In the genomic region with DNA sequence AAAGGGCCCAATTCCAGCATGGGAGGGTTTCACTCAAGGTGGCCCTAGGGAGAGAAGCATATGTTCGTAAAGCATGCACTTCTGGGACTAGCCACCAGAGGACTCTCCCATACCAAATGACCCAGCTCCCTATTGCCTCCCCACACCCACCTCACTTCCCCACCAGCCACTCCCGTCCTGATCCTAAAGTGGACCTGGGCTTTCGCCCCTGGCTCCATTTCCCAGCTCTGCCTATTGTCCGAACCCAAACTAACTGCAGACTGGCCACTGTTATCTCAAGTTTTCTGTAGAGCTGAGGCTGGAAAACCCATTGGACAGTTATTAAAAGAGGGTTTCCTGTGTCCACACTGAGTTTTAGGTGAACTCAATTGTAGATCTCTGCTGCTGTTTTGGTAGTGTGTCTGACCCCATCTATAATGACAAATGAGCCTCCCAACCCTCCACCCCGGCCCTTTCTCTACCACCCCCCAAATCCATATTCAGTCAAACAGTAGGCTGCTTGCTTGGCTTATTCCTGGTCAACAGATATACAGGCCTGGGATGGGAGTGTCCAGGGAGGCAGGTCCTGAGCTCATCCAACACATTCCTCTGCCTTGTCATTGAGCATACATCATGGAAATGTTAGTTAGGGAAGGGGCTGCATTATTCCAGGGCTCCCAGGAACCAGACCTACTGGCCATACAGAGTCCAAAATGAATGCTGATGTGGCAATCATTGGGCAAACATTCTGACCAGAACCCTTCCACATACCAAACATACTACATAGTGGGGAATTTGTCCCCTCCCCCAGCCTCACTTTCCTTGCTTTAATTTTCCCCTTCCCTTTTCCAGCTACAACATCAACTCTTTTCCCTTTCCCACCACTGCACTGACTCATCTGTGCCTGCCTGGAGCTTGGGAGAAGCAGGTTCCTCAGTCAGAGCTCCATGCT, we compare ENCODE assay signal across 1 cellular context.
TF ChIP-seq lines count a peak whose summit lies in the region.

No MANE protein-coding gene starts in this region.

TF ChIP-seq in IMR-90, 13 proteins besides CTCF, POLR2A, EP300 and RAD21 (continued from another document):
- TF ChIP-seq RCOR1 (IDR thresholded peaks at IDR 0.05; ENCODE audit: insufficient replicate concordance, low read length) (peak; percentile 39), SMC3 (IDR thresholded peaks at IDR 0.05; ENCODE audit: low read depth, low read length) (peak; percentile 98), CHD1 (IDR thresholded peaks at IDR 0.05; ENCODE audit: low read depth, low read length) (peak; percentile 62; the same call in 1 of the 2 replicates), CEBPB (IDR thresholded peaks at IDR 0.05; ENCODE audit: low read depth, low read length) (peak; percentile 75)
